In the genomic region with DNA sequence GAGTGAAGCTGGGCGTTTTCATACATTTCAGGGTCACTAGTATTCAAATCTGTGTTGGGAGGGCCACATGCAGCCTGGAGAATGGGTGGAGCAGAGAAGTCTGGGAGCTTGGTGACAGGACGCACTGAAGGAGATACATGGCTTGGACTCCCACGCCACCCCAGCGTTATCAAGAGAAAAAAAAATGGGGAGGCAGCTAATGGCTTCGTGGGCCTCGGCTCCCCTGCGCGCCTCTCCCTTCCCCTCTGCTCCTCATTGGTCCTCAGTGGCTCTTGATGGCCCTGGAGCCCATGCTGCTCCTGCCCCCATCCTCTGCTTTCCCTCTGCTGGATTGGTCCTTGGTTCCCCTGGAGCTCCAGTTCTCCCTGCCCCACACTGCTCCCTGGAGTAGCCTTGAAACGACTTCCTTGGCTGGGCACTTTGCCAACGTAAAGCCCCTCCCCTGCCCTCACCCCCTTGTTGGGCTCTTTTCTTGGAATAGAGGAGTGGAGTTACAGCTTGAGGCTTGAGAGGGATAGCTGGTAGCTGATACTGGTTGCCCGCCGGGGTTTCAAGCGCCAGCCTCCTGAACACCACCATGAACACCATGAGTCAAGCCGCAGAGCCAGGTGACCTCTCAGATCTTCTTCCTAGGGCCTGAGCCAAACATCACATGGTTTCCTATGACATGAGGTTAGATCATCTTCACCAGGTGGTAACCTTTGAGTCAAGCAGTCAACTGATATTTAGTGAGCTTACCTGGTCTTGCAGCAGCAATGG, we compare ENCODE assay signal across 8 cellular contexts.
DNase-seq lines count a peak whose midpoint lies in the region; ATAC-seq and TF ChIP-seq lines count a peak whose summit lies in the region.

No MANE protein-coding gene starts in this region.

- ATAC-seq in HG03565 (IDR thresholded peaks at IDR 0.05; ENCODE audit: unreplicated experiment) (no peak), GM21360 (IDR thresholded peaks at IDR 0.05; ENCODE audit: unreplicated experiment) (no peak)

- peaks cover 5% of the 10 kb centered on the region for H3K9me3 Mint-ChIP-seq in activated naive CD4-positive, alpha-beta T cell treated with anti-CD3 and anti-CD28 coated beads, Interleukin-2, amount 10 ng/mL, durations not matched to agents 7 days and 5 days
- peaks cover 4% of the 10 kb centered on the region for H3K9me3 Mint-ChIP-seq in stimulated activated naive CD8-positive, alpha-beta T cell treated with anti-CD3 and anti-CD28 coated beads, Interleukin-15, Interleukin-2, amounts not matched to agents 100 ng/mL and 50 ng/mL, for 24 hours

- CTCF ChIA-PET in activated naive CD4-positive, alpha-beta T cell treated with anti-CD3 and anti-CD28 coated beads, Interleukin-2, amount 10 ng/mL, durations not matched to agents 7 days and 5 days (lab: Charles Lee): interaction anchor here (0.6 to 3.1 kb wide), 17 partner anchors 9 to 429 kb away, joined by 3 to 31 read pairs (median 4); no protein-coding TSS in a partner anchor

- no peak overlapping the region for H3K27ac ChIP-seq in coronary artery

- H3K4me1 Mint-ChIP-seq in activated naive CD4-positive, alpha-beta T cell treated with anti-CD3 and anti-CD28 coated beads, Interleukin-2, amount 10 ng/mL, durations not matched to agents 7 days and 5 days: peaks cover 70% of the 10 kb centered on the region
- H3K4me1 Mint-ChIP-seq in stimulated activated naive CD8-positive, alpha-beta T cell treated with anti-CD3 and anti-CD28 coated beads, Interleukin-15, Interleukin-2, amounts not matched to agents 100 ng/mL and 50 ng/mL, for 24 hours (ENCODE audit: low read depth): peaks cover 88% of the 10 kb centered on the region

- peaks cover 81% of the 10 kb centered on the region for H3K36me3 Mint-ChIP-seq in activated naive CD4-positive, alpha-beta T cell treated with anti-CD3 and anti-CD28 coated beads, Interleukin-2, amount 10 ng/mL, durations not matched to agents 7 days and 5 days
- peaks cover 95% of the 10 kb centered on the region for H3K36me3 Mint-ChIP-seq in stimulated activated naive CD8-positive, alpha-beta T cell treated with anti-CD3 and anti-CD28 coated beads, Interleukin-15, Interleukin-2, amounts not matched to agents 100 ng/mL and 50 ng/mL, for 24 hours (ENCODE audit: low read depth)

- DNase-seq in activated naive CD4-positive, alpha-beta T cell treated with anti-CD3 and anti-CD28 coated beads, Interleukin-2, amount 10 ng/mL, durations not matched to agents 7 days and 5 days: peak; percentile 63
- DNase-seq in activated naive CD4-positive, alpha-beta T cell (lab: John Stamatoyannopoulos, UW): no peak
- DNase-seq in T follicular helper cell (ENCODE audit: low read depth) (peak; percentile 41), coronary artery (ENCODE audit: low spot score) (peak; percentile 60), cortex of kidney (lab: John Stamatoyannopoulos, UW) (no peak)

- H3K27ac Mint-ChIP-seq in activated naive CD4-positive, alpha-beta T cell treated with anti-CD3 and anti-CD28 coated beads, Interleukin-2, amount 10 ng/mL, durations not matched to agents 7 days and 5 days: peak overlapping the region; percentile 93
- H3K27ac Mint-ChIP-seq in stimulated activated naive CD8-positive, alpha-beta T cell treated with anti-CD3 and anti-CD28 coated beads, Interleukin-15, Interleukin-2, amounts not matched to agents 100 ng/mL and 50 ng/mL, for 24 hours: peak overlapping the region; percentile 94

- no peak overlapping the region for H3K4me3 ChIP-seq in coronary artery

- no peak for TF ChIP-seq CTCF in coronary artery (IDR thresholded peaks at IDR 0.05)

- no peaks in the 10 kb centered on the region for H3K27me3 Mint-ChIP-seq in activated naive CD4-positive, alpha-beta T cell treated with anti-CD3 and anti-CD28 coated beads, Interleukin-2, amount 10 ng/mL, durations not matched to agents 7 days and 5 days
- no peaks in the 10 kb centered on the region for H3K27me3 Mint-ChIP-seq in stimulated activated naive CD8-positive, alpha-beta T cell treated with anti-CD3 and anti-CD28 coated beads, Interleukin-15, Interleukin-2, amounts not matched to agents 100 ng/mL and 50 ng/mL, for 24 hours

- H3K4me3 Mint-ChIP-seq in activated naive CD4-positive, alpha-beta T cell treated with anti-CD3 and anti-CD28 coated beads, Interleukin-2, amount 10 ng/mL, durations not matched to agents 7 days and 5 days: no peak overlapping the region
- H3K4me3 Mint-ChIP-seq in stimulated activated naive CD8-positive, alpha-beta T cell treated with anti-CD3 and anti-CD28 coated beads, Interleukin-15, Interleukin-2, amounts not matched to agents 100 ng/mL and 50 ng/mL, for 24 hours: peak overlapping the region; percentile 19

Comparison
In these comparisons a context has a peak if more than half of its experiments do, and no peak if none do; other contexts are left out.
1. DNase-seq: peak in activated naive CD4-positive, alpha-beta T cell treated with anti-CD3 and anti-CD28 coated beads, Interleukin-2, amount 10 ng/mL, durations not matched to agents 7 days and 5 days (single experiment), T follicular helper cell (single experiment) and coronary artery (single experiment); none in activated naive CD4-positive, alpha-beta T cell (0 of 4) and cortex of kidney (single experiment).